Comparison of ENCODE assay signal across 8 cellular contexts in the genomic region with DNA sequence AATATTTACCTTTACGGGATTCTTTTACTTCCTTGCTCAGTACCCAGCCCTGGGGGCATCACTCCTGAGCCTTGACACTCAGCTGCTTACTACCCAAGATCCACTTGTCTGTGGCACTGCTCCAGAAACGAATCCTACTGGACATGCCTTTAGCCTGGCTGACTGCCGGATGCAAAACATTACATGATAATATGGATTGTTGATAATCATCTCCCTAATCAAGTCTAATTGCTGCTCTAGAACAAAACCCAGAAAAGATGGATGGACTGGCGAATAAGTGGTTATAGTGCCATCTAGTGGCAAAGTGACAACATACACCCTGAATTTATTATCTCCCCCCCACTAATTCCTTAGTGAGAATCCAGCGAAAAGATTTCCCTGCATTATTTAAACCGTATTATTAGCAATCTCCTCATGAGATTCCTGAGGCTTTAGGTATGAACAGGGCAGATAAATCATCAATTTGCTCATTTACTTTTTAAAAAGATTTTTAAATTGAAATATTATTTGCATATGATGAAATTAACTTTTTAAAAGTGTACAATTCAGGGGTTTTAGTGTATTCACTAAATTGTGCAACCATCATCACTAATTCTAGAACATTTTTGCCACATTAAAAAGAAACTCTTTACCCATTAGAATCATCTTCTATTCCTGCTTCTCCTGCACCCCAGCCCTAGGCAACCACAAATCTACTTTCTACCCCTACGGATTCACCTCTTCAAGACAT.
DNase-seq lines count a peak whose midpoint lies in the region; ATAC-seq, FAIRE-seq and TF ChIP-seq lines count a peak whose summit lies in the region.

No MANE protein-coding gene starts in this region.

- H3K79me2 ChIP-seq in GM12878 (ENCODE audit: control insufficient read depth, insufficient read depth, low read length), result no peaks in the 10 kb centered on the region

- RAD21 ChIA-PET in GM12878 (lab: Charles Lee; ENCODE audit: unreplicated experiment), result interaction anchor here (0.7 to 3.3 kb wide), 10 partner anchors 10 to 258 kb away, joined by 3 to 21 read pairs (median 3); partner anchors contain the start of gene RGS9

- TF ChIP-seq EP300 in GM12878 (IDR thresholded peaks at IDR 0.05; ENCODE audit: borderline replicate concordance in 1 of 2, control insufficient read depth in 1 of 2, low read depth in 2 of 2, low read length in 2 of 2), result no peak

- H2AFZ ChIP-seq in GM12878 (ENCODE audit: control insufficient read depth, low read depth, low read length), result no peak overlapping the region

- intact Hi-C loops in GM12878 (cut with micrococcal nuclease; ENCODE audit: unreplicated experiment), result loop anchor here (1.0 to 5.0 kb wide), 6 partner anchors 62 to 272 kb away; partner anchors contain the start of genes GNA13 and RGS9

- TF ChIP-seq RAD21 in GM12878 (IDR thresholded peaks at IDR 0.05; ENCODE audit: insufficient read depth, low read depth, low read length), result peak; percentile 91

- H3K9me3 ChIP-seq in GM12878 (replicated peaks; ENCODE audit: control insufficient read depth, insufficient read depth, low read length), result no peaks in the 10 kb centered on the region

- BruUV-seq in GM12878 (replicated peaks; lab: Mats Ljungman, UMichigan), result no TSS peak

- CTCF ChIA-PET in GM12878 (lab: Yijun Ruan, JAX), result interaction anchor here (0.5 to 3.6 kb wide), 22 partner anchors 9 to 364 kb away, joined by 3 to 30 read pairs (median 6); partner anchors contain the start of gene RGS9

- H3K27ac ChIP-seq in GM12878 (ENCODE audit: control insufficient read depth, insufficient read depth), result no peak overlapping the region

- H3K9ac ChIP-seq in GM12878 (ENCODE audit: control insufficient read depth, insufficient read depth, low read length), result no peak overlapping the region

- SMC1A ChIA-PET in GM12878 (lab: Charles Lee; ENCODE audit: uncharacterized antibody, unreplicated experiment), result interaction anchor here (0.7 to 3.6 kb wide), 10 partner anchors 12 to 258 kb away, joined by 3 to 19 read pairs (median 6); partner anchors contain the start of gene RGS9

- WGBS in GM12878 (ENCODE audit: insufficient coverage, insufficient replicate concordance, low lambda C conversion rate, missing lambda C conversion rate), result 14% methylated on average over 7 of the region's 7 CpGs

- peak; percentile 46 for DNase-seq in DMS 273 treated with DMSO at 0.1 percent for 48 hours (lab: John Stamatoyannopoulos, UW)
- peak; percentile 82 for DNase-seq in NCI-H748 (lab: John Stamatoyannopoulos, UW; ENCODE audit: unreplicated experiment)
- peak; percentile 38 for DNase-seq in GM12878 (ENCODE audit: low read depth, low spot score)
- peak; percentile 76 for DNase-seq in iPS-NIHi7 (ENCODE audit: extremely low spot score)
- no peak for DNase-seq in stimulated activated naive CD8-positive, alpha-beta T cell treated with anti-CD3 and anti-CD28 coated beads, Interleukin-15, Interleukin-2, amounts not matched to agents 100 U/mL and 50 U/mL, for 24 hours
- DNase-seq in cortex of kidney (lab: John Stamatoyannopoulos, UW), result no peak

- ATAC-seq in HG02798 (IDR thresholded peaks at IDR 0.05; ENCODE audit: poor library complexity, unreplicated experiment) (peak; percentile 37), GM12878 (peak; percentile 78), GM21723 (IDR thresholded peaks at IDR 0.05; ENCODE audit: unreplicated experiment) (no peak)
- ATAC-seq in stimulated activated naive CD8-positive, alpha-beta T cell treated with anti-CD3 and anti-CD28 coated beads, Interleukin-15, Interleukin-2, amounts not matched to agents 100 U/mL and 50 U/mL, for 24 hours, result peak; percentile 33

- peak; percentile 65 for FAIRE-seq in GM12878 (lab: Jason Lieb, UNC)

- POLR2A ChIA-PET in GM12878 (lab: Charles Lee), result no interaction called here

- H3K4me2 ChIP-seq in GM12878 (ENCODE audit: control insufficient read depth, insufficient read depth), result no peak overlapping the region

- in situ Hi-C loops in GM12878 (cut with MboI), result no loop called here

- H4K20me1 ChIP-seq in GM12878 (ENCODE audit: control insufficient read depth, insufficient read depth), result no peaks in the 10 kb centered on the region

- TF ChIP-seq POLR2A in GM12878 (IDR thresholded peaks at IDR 0.05; ENCODE audit: low read depth, low read length), result no peak

- H3K4me1 ChIP-seq in GM12878 (ENCODE audit: control insufficient read depth, insufficient read depth, low read length), result no peaks in the 10 kb centered on the region

- no peaks in the 10 kb centered on the region for H3K36me3 ChIP-seq in GM12878 (ENCODE audit: control insufficient read depth in 2 of 2, insufficient read depth in 2 of 2, low read length in 1 of 2)

- no peak overlapping the region for H3K4me3 ChIP-seq in GM12878

- TF ChIP-seq CTCF in GM12878 (IDR thresholded peaks at IDR 0.05 in 2 of 3, conservative IDR thresholded peaks at IDR 0.05 in 1 of 3; ENCODE audit: control insufficient read depth in 2 of 3, extremely low read depth in 1 of 3, insufficient read depth in 1 of 3, low read depth in 3 of 3, low read length in 3 of 3), result peak; percentile 48 to 85 (median 65)

- no peaks in the 10 kb centered on the region for H3K27me3 ChIP-seq in GM12878 (replicated peaks in 1 of 2; ENCODE audit: control insufficient read depth in 2 of 2, insufficient read depth in 2 of 2, low read length in 1 of 2)

TF ChIP-seq in GM12878, 131 proteins besides CTCF, POLR2A, EP300 and RAD21:
- peak; percentile 46; the same call in 1 of the 2 replicates for TF ChIP-seq YY1 (IDR thresholded peaks at IDR 0.05; ENCODE audit: low read depth, low read length)
- TF ChIP-seq TBL1XR1 (IDR thresholded peaks at IDR 0.05; ENCODE audit: low read depth, low read length), result peak; percentile 38; the same call in 1 of the 2 replicates
- no peak for TF ChIP-seq SP1 (IDR thresholded peaks at IDR 0.05; ENCODE audit: low read depth, low read length)
- no peak for TF ChIP-seq RBBP5 (conservative IDR thresholded peaks at IDR 0.05)
- TF ChIP-seq, protein P1, sequence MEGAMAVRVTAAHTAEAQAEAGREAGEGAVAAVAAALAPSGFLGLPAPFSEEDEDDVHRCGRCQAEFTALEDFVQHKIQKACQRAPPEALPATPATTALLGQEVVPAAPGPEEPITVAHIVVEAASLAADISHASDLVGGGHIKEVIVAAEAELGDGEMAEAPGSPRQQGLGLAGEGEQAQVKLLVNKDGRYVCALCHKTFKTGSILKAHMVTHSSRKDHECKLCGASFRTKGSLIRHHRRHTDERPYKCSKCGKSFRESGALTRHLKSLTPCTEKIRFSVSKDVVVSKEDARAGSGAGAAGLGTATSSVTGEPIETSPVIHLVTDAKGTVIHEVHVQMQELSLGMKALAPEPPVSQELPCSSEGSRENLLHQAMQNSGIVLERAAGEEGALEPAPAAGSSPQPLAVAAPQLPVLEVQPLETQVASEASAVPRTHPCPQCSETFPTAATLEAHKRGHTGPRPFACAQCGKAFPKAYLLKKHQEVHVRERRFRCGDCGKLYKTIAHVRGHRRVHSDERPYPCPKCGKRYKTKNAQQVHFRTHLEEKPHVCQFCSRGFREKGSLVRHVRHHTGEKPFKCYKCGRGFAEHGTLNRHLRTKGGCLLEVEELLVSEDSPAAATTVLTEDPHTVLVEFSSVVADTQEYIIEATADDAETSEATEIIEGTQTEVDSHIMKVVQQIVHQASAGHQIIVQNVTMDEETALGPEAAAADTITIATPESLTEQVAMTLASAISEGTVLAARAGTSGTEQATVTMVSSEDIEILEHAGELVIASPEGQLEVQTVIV (IDR thresholded peaks at IDR 0.05; ENCODE audit: borderline replicate concordance, partially characterized antibody), result no peak
- no peak for TF ChIP-seq POLR2AphosphoS5 (IDR thresholded peaks at IDR 0.05; ENCODE audit: low read length)
- no peak for TF ChIP-seq ZNF384 (IDR thresholded peaks at IDR 0.05; ENCODE audit: borderline replicate concordance, low read depth, low read length)
- TF ChIP-seq LARP7 (IDR thresholded peaks at IDR 0.05), result no peak
- no peak for TF ChIP-seq SUPT20H (IDR thresholded peaks at IDR 0.05; ENCODE audit: borderline replicate concordance, control insufficient read depth, low read depth, low read length)
- TF ChIP-seq MEF2A (IDR thresholded peaks at IDR 0.05; ENCODE audit: insufficient read depth, low read depth, low read length), result no peak
- peak; percentile 91 for TF ChIP-seq SMC3 (IDR thresholded peaks at IDR 0.05; ENCODE audit: borderline replicate concordance, low read length)
- TF ChIP-seq ZNF622 (IDR thresholded peaks at IDR 0.05), result no peak
TF ChIP-seq in GM12878: peak in this region for 3.

Comparison
In these comparisons a context has a peak if more than half of its experiments do, and no peak if none do; other contexts are left out.
1. DNase-seq: peak in DMS 273 treated with DMSO at 0.1 percent for 48 hours (single experiment), NCI-H748 (single experiment), GM12878 (single experiment) and iPS-NIHi7 (single experiment); none in stimulated activated naive CD8-positive, alpha-beta T cell treated with anti-CD3 and anti-CD28 coated beads, Interleukin-15, Interleukin-2, amounts not matched to agents 100 U/mL and 50 U/mL, for 24 hours (single experiment) and cortex of kidney (single experiment).